In the genomic region with DNA sequence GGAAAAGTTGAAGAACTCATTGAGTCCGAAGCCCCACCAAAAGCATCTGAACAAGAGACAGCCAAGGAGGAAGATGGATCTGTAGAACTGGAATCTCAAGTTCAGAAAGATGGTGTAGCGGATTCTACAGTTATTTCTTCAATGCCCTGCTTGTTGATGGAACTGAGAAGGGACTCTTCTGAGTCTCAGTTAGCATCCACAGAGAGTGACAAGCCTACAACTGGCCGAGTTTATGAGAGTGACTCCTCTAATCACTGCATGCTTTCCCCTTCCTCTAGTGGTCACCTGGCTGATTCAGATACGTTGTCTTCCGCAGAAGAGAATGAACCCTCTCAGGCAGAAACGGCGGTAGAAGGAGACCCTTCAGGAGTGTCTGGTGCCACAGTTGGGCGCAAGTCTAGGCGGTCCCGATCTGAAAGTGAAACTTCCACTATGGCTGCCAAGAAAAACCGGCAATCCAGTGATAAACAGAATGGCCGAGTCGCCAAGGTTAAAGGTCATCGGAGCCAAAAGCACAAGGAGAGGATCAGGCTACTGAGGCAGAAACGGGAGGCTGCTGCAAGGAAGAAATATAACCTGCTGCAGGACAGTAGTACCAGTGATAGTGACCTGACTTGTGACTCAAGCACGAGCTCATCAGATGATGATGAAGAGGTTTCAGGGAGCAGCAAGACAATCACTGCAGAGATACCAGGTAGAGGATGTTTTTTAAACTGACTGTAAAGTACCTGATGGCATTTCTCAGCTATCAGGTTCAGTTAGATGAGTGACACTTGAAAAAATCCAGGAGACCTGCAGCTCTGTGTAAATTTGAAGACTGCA, we compare ENCODE assay signal across 21 cellular contexts.
DNase-seq lines count a peak whose midpoint lies in the region; ATAC-seq, FAIRE-seq and TF ChIP-seq lines count a peak whose summit lies in the region.
"Had no signal": no experiment of that assay in that cellular context is flagged by ENCODE, and none has a peak within 500 bp of the region (broad histone marks: within the 10 kb centered on the region; RNA-seq: fewer than 3 reads in every experiment).

No MANE protein-coding gene starts in this region.

- peaks cover 21% of the 10 kb centered on the region for H3K36me3 ChIP-seq in CD4-positive, CD25-positive, alpha-beta regulatory T cell (ENCODE audit: control insufficient read depth, insufficient read depth, low read length)
- H3K36me3 ChIP-seq in left ventricle myocardium inferior (peaks cover 15% of the 10 kb centered on the region), brain microvascular endothelial cell (replicated peaks) (peaks cover 8% of the 10 kb centered on the region)

- intact Hi-C loops in activated CD4-positive, alpha-beta T cell treated with anti-CD3 and anti-CD28 coated beads, Interleukin-2, amount 10 ng/mL, durations not matched to agents 24 days and 14 days (cut with micrococcal nuclease) = no loop called here
- intact Hi-C loops in left ventricle myocardium inferior (cut with micrococcal nuclease) = no loop called here

- peaks cover 56% of the 10 kb centered on the region for H3K4me1 Mint-ChIP-seq in activated CD4-positive, alpha-beta T cell treated with anti-CD3 and anti-CD28 coated beads, Interleukin-2, amount 10 ng/mL, durations not matched to agents 24 days and 14 days
- peaks cover 46 to 88% (median 71%) of the 10 kb centered on the region in 4 donors for H3K4me1 Mint-ChIP-seq in CD4-positive, CD25-positive, alpha-beta regulatory T cell
- H3K4me1 Mint-ChIP-seq in activated naive CD8-positive, alpha-beta T cell treated with anti-CD3 and anti-CD28 coated beads, Interleukin-2, amount 50 U/mL, for 24 hours = peaks cover 89% of the 10 kb centered on the region
- H3K4me1 Mint-ChIP-seq in glutamatergic neuron (ENCODE audit: low read depth, unreplicated experiment) = peaks cover 4% of the 10 kb centered on the region
- H3K4me1 Mint-ChIP-seq: neural crest cell had no signal

- peaks cover 38% of the 10 kb centered on the region for H3K36me3 Mint-ChIP-seq in activated CD4-positive, alpha-beta T cell treated with anti-CD3 and anti-CD28 coated beads, Interleukin-2, amount 10 ng/mL, durations not matched to agents 24 days and 14 days (ENCODE audit: low read depth)
- peaks cover 14% of the 10 kb centered on the region for H3K36me3 Mint-ChIP-seq in CD4-positive, CD25-positive, alpha-beta regulatory T cell
- H3K36me3 Mint-ChIP-seq in activated naive CD8-positive, alpha-beta T cell treated with anti-CD3 and anti-CD28 coated beads, Interleukin-2, amount 50 U/mL, for 24 hours (ENCODE audit: low read depth) = peaks cover 47% of the 10 kb centered on the region
- H3K36me3 Mint-ChIP-seq in glutamatergic neuron (ENCODE audit: unreplicated experiment) = no peaks in the 10 kb centered on the region

- no peak for DNase-seq in activated CD4-positive, alpha-beta T cell treated with anti-CD3 and anti-CD28 coated beads, Interleukin-2, amount 10 ng/mL, durations not matched to agents 24 days and 14 days
- no peak for DNase-seq in activated CD4-positive, alpha-beta T cell treated with anti-CD3 and anti-CD28 coated beads for 48 hours
- DNase-seq in CD4-positive, CD25-positive, alpha-beta regulatory T cell = no peak
- no peak for DNase-seq in activated naive CD8-positive, alpha-beta T cell treated with anti-CD3 and anti-CD28 coated beads, Interleukin-2, amount 50 U/mL, for 24 hours
- DNase-seq in left ventricle myocardium inferior = no peak
- no peak for DNase-seq in HTR-8/SVneo (ENCODE audit: insufficient read length, low spot score)
- DNase-seq in glutamatergic neuron = no peak
- no peak for DNase-seq in brain microvascular endothelial cell
- DNase-seq: activated CD4-positive, alpha-beta T cell treated with anti-CD3 and anti-CD28 coated beads for 1 hour; activated CD8-positive, alpha-beta memory T cell treated with anti-CD3 and anti-CD28 coated beads, Interleukin-2, amount 50 U/mL, for 48 hours; activated gamma-delta T cell treated with Interleukin-2 at 50 U/mL for 16 hours; esophagus squamous epithelium; NCI-H1694; NCI-H2171; NCI-H524 treated with DMSO at 0.1 percent for 48 hours; posterior cingulate gyrus; RPMI8226 had no signal

- H3K9me3 ChIP-seq in CD4-positive, CD25-positive, alpha-beta regulatory T cell (ENCODE audit: control insufficient read depth in 2 of 2, low read length in 2 of 2) = no peaks in the 10 kb centered on the region
- no peaks in the 10 kb centered on the region for H3K9me3 ChIP-seq in left ventricle myocardium inferior (replicated peaks)
- H3K9me3 ChIP-seq: esophagus squamous epithelium had no signal

- H3K27ac Mint-ChIP-seq in activated CD4-positive, alpha-beta T cell treated with anti-CD3 and anti-CD28 coated beads, Interleukin-2, amount 10 ng/mL, durations not matched to agents 24 days and 14 days = peak overlapping the region; percentile 29
- H3K27ac Mint-ChIP-seq in CD4-positive, CD25-positive, alpha-beta regulatory T cell = peak overlapping the region in 2 of 3 donors; percentile 30 to 39
- H3K27ac Mint-ChIP-seq in activated naive CD8-positive, alpha-beta T cell treated with anti-CD3 and anti-CD28 coated beads, Interleukin-2, amount 50 U/mL, for 24 hours = peak overlapping the region; percentile 55
- H3K27ac Mint-ChIP-seq in glutamatergic neuron (ENCODE audit: unreplicated experiment) = no peak overlapping the region
- H3K27ac Mint-ChIP-seq: B cell had no signal

- no peak for ATAC-seq in CD4-positive, CD25-positive, alpha-beta regulatory T cell (ENCODE audit: low read depth in 2 of 2)
- ATAC-seq in activated naive CD8-positive, alpha-beta T cell treated with anti-CD3 and anti-CD28 coated beads, Interleukin-2, amount 50 U/mL, for 24 hours = no peak

- H3K4me3 ChIP-seq in CD4-positive, CD25-positive, alpha-beta regulatory T cell (ENCODE audit: low read depth, low read length) = no peak overlapping the region
- H3K4me3 ChIP-seq in left ventricle myocardium inferior = peak overlapping the region; percentile 33
- H3K4me3 ChIP-seq in brain microvascular endothelial cell (ENCODE audit: low read depth, low read length) = no peak overlapping the region
- H3K4me3 ChIP-seq: esophagus squamous epithelium had no signal

- in situ Hi-C loops in brain microvascular endothelial cell (cut with HindIII; ENCODE audit: low pct_ligation_motif_present, low sequenced_read_pairs) = no loop called here

- no peaks in the 10 kb centered on the region for H3K27me3 Mint-ChIP-seq in activated CD4-positive, alpha-beta T cell treated with anti-CD3 and anti-CD28 coated beads, Interleukin-2, amount 10 ng/mL, durations not matched to agents 24 days and 14 days
- H3K27me3 Mint-ChIP-seq in CD4-positive, CD25-positive, alpha-beta regulatory T cell = no peaks in the 10 kb centered on the region
- H3K27me3 Mint-ChIP-seq in activated naive CD8-positive, alpha-beta T cell treated with anti-CD3 and anti-CD28 coated beads, Interleukin-2, amount 50 U/mL, for 24 hours = no peaks in the 10 kb centered on the region
- no peaks in the 10 kb centered on the region for H3K27me3 Mint-ChIP-seq in glutamatergic neuron (ENCODE audit: unreplicated experiment)
- H3K27me3 Mint-ChIP-seq: B cell had no signal

- H3K9me3 Mint-ChIP-seq in activated CD4-positive, alpha-beta T cell treated with anti-CD3 and anti-CD28 coated beads, Interleukin-2, amount 10 ng/mL, durations not matched to agents 24 days and 14 days = no peaks in the 10 kb centered on the region
- peaks cover 0 to 2% (median 0%) of the 10 kb centered on the region in 7 donors for H3K9me3 Mint-ChIP-seq in CD4-positive, CD25-positive, alpha-beta regulatory T cell
- H3K9me3 Mint-ChIP-seq in activated naive CD8-positive, alpha-beta T cell treated with anti-CD3 and anti-CD28 coated beads, Interleukin-2, amount 50 U/mL, for 24 hours = no peaks in the 10 kb centered on the region
- H3K9me3 Mint-ChIP-seq in glutamatergic neuron (ENCODE audit: unreplicated experiment) = no peaks in the 10 kb centered on the region
- H3K9me3 Mint-ChIP-seq: neural crest cell had no signal

- H3K27ac ChIP-seq in CD4-positive, CD25-positive, alpha-beta regulatory T cell (ENCODE audit: insufficient read depth, low read length, poor library complexity, severe bottlenecking) = no peak overlapping the region
- H3K27ac ChIP-seq in left ventricle myocardium inferior (replicated peaks) = peak overlapping the region; percentile 53
- H3K27ac ChIP-seq in brain microvascular endothelial cell = no peak overlapping the region
- H3K27ac ChIP-seq: esophagus squamous epithelium had no signal

- no peaks in the 10 kb centered on the region for H3K27me3 ChIP-seq in CD4-positive, CD25-positive, alpha-beta regulatory T cell (ENCODE audit: control insufficient read depth, insufficient read depth, low read length)
- H3K27me3 ChIP-seq in left ventricle myocardium inferior (ENCODE audit: low read depth) (no peaks in the 10 kb centered on the region), brain microvascular endothelial cell (replicated peaks) (no peaks in the 10 kb centered on the region)
- H3K27me3 ChIP-seq: esophagus squamous epithelium had no signal

- no peak for FAIRE-seq in HTR-8/SVneo (lab: Jason Lieb, UNC)
- FAIRE-seq: A204.1, astrocyte had no signal

- TF ChIP-seq CTCF in left ventricle myocardium inferior (IDR thresholded peaks at IDR 0.05; ENCODE audit: borderline replicate concordance) = no peak
- TF ChIP-seq CTCF in glutamatergic neuron (IDR thresholded peaks at IDR 0.05; ENCODE audit: partially characterized antibody, unreplicated experiment) = no peak
- no peak for TF ChIP-seq CTCF in brain microvascular endothelial cell (IDR thresholded peaks at IDR 0.05; ENCODE audit: low read depth, low read length, missing control alignments)

- no peak overlapping the region for H3K4me3 Mint-ChIP-seq in activated CD4-positive, alpha-beta T cell treated with anti-CD3 and anti-CD28 coated beads, Interleukin-2, amount 10 ng/mL, durations not matched to agents 24 days and 14 days
- no peak overlapping the region for H3K4me3 Mint-ChIP-seq in CD4-positive, CD25-positive, alpha-beta regulatory T cell
- H3K4me3 Mint-ChIP-seq in activated naive CD8-positive, alpha-beta T cell treated with anti-CD3 and anti-CD28 coated beads, Interleukin-2, amount 50 U/mL, for 24 hours = no peak overlapping the region
- H3K4me3 Mint-ChIP-seq in glutamatergic neuron (ENCODE audit: unreplicated experiment) = no peak overlapping the region
- H3K4me3 Mint-ChIP-seq: B cell, neural crest cell had no signal

- H3K4me1 ChIP-seq in CD4-positive, CD25-positive, alpha-beta regulatory T cell (ENCODE audit: control insufficient read depth, insufficient read depth, low read length, poor library complexity, severe bottlenecking) = peaks cover 30% of the 10 kb centered on the region
- H3K4me1 ChIP-seq in left ventricle myocardium inferior = peaks cover 58% of the 10 kb centered on the region
